Comparison of ENCODE assay signal across 10 cellular contexts in genomic region chr7:129363-130221, GRCh38.
DNase-seq lines count a peak whose midpoint lies in the region; ATAC-seq and TF ChIP-seq lines count a peak whose summit lies in the region.
"Had no signal": no experiment of that assay in that cellular context is flagged by ENCODE, and none has a peak within 500 bp of the region (broad histone marks: within the 10 kb centered on the region; RNA-seq: fewer than 3 reads in every experiment).

No MANE protein-coding gene starts in this region.

- H3K4ac ChIP-seq in H9 (ENCODE audit: low read depth, low read length), result no peak overlapping the region

- H3K4me3 Mint-ChIP-seq in CD14-positive monocyte (peak overlapping the region in 1 of 2 donors; percentile 67), H9 (no peak overlapping the region)
- H3K4me3 Mint-ChIP-seq in activated CD8-positive, alpha-beta T cell treated with anti-CD3 and anti-CD28 coated beads for 36 hours, result no peak overlapping the region
- H3K4me3 Mint-ChIP-seq: nephron had no signal

- no peak overlapping the region for H2BK120ac ChIP-seq in H9 (ENCODE audit: low read depth, low read length, poor library complexity, severe bottlenecking)

- no peak for ATAC-seq in activated CD8-positive, alpha-beta T cell treated with anti-CD3 and anti-CD28 coated beads for 36 hours
- no peak for ATAC-seq in HG03025 (IDR thresholded peaks at IDR 0.05; ENCODE audit: low FRiP score, unreplicated experiment)

- DNase-seq in CD14-positive monocyte (ENCODE audit: low spot score) (no peak), NCI-H446 treated with DMSO at 0.1 percent for 48 hours (lab: John Stamatoyannopoulos, UW) (peak; percentile 40), fibroblast of villous mesenchyme (ENCODE audit: low read depth) (peak; percentile 42), prostate gland (ENCODE audit: low spot score) (peak; percentile 44), H9 (no peak)
- DNase-seq in activated CD8-positive, alpha-beta T cell treated with anti-CD3 and anti-CD28 coated beads for 36 hours, result no peak
- no peak for DNase-seq in activated CD8-positive, alpha-beta memory T cell treated with anti-CD3 and anti-CD28 coated beads for 24 hours
- DNase-seq: Caco-2 had no signal

- H3K9me3 Mint-ChIP-seq in CD14-positive monocyte (peaks cover 0 to 2% (median 0%) of the 10 kb centered on the region in 7 donors), H9 (no peaks in the 10 kb centered on the region)
- H3K9me3 Mint-ChIP-seq in activated CD8-positive, alpha-beta T cell treated with anti-CD3 and anti-CD28 coated beads for 36 hours, result no peaks in the 10 kb centered on the region
- H3K9me3 Mint-ChIP-seq: nephron had no signal

- H3K27me3 Mint-ChIP-seq in CD14-positive monocyte (ENCODE audit: low read depth in 3 of 3) (peaks cover 1 to 11% (median 2%) of the 10 kb centered on the region in 3 donors), H9 (ENCODE audit: low read depth) (peaks cover 7% of the 10 kb centered on the region)
- H3K27me3 Mint-ChIP-seq in activated CD8-positive, alpha-beta T cell treated with anti-CD3 and anti-CD28 coated beads for 36 hours, result peaks cover 2% of the 10 kb centered on the region

- no peak overlapping the region for H2AK5ac ChIP-seq in H9 (ENCODE audit: insufficient read length, low read length)

- intact Hi-C loops in CD14-positive monocyte (cut with micrococcal nuclease), result no loop called here
- intact Hi-C loops in prostate gland (cut with DNase I), result no loop called here
- intact Hi-C loops in activated CD8-positive, alpha-beta T cell treated with anti-CD3 and anti-CD28 coated beads for 36 hours (cut with micrococcal nuclease), result no loop called here

- peak overlapping the region in 1 of 2 donors; percentile 10 for H3K27ac ChIP-seq in prostate gland
- H3K27ac ChIP-seq in H9 (ENCODE audit: insufficient read length, low read depth, low read length), result no peak overlapping the region

- H3T11ph ChIP-seq in H9 (ENCODE audit: low read length), result no peak overlapping the region

- H2BK20ac ChIP-seq in H9 (ENCODE audit: low read depth, low read length, poor library complexity, severe bottlenecking), result no peak overlapping the region

- no peak overlapping the region for H4K91ac ChIP-seq in H9 (ENCODE audit: insufficient read length, low read depth, low read length)

- no peak overlapping the region for H3K56ac ChIP-seq in H9 (ENCODE audit: insufficient read length, low read depth, low read length)

- H3K9me3 ChIP-seq in prostate gland (no peaks in the 10 kb centered on the region), H9 (ENCODE audit: control insufficient read depth, low read depth, low read length) (no peaks in the 10 kb centered on the region)
- H3K9me3 ChIP-seq: Caco-2 had no signal

- H3K4me3 ChIP-seq in fibroblast of villous mesenchyme (ENCODE audit: low read depth, low read length) (peak overlapping the region; percentile 25), prostate gland (peak overlapping the region in 1 of 2 donors; percentile 9)

- 16% methylated on average over 22 of the region's 22 CpGs for WGBS in prostate gland
- WGBS in H9 (ENCODE audit: extremely low coverage, insufficient read length, low lambda C conversion rate), result no CpG with 5 or more reads among the region's 22 CpGs

- no peaks in the 10 kb centered on the region for H3K79me2 ChIP-seq in H9 (ENCODE audit: insufficient read depth, low read length)

- no peak overlapping the region for H3K18ac ChIP-seq in H9 (ENCODE audit: insufficient read length, low read depth, low read length)

- H2BK5ac ChIP-seq in H9 (ENCODE audit: insufficient read length, low read length), result no peak overlapping the region

- H4K20me1 ChIP-seq in H9 (ENCODE audit: control insufficient read depth, insufficient read depth, insufficient read length), result no peaks in the 10 kb centered on the region

- H4K8ac ChIP-seq in H9 (replicated peaks; ENCODE audit: insufficient read length, low read depth, low read length), result no peak overlapping the region

- H3K23me2 ChIP-seq in H9 (ENCODE audit: insufficient read length, low read depth, low read length, poor library complexity, severe bottlenecking), result no peaks in the 10 kb centered on the region

- no peak overlapping the region for H4K5ac ChIP-seq in H9 (ENCODE audit: insufficient read length, low read depth, low read length)

- no peak for TF ChIP-seq POLR2A in prostate gland (IDR thresholded peaks at IDR 0.05)

- H3K27ac Mint-ChIP-seq in CD14-positive monocyte (peak overlapping the region; percentile 81 to 95 (median 89)), H9 (no peak overlapping the region; a peak in 1 of 7 replicates)
- no peak overlapping the region for H3K27ac Mint-ChIP-seq in activated CD8-positive, alpha-beta T cell treated with anti-CD3 and anti-CD28 coated beads for 36 hours

- no peak overlapping the region for H2BK15ac ChIP-seq in H9 (ENCODE audit: low read depth, low read length)

- no peaks in the 10 kb centered on the region for H3K79me1 ChIP-seq in H9 (ENCODE audit: insufficient read depth, low read depth, low read length, poor library complexity, severe bottlenecking)

- H3K36me3 Mint-ChIP-seq in CD14-positive monocyte (peaks cover 0 to 2% of the 10 kb centered on the region in 2 donors), H9 (ENCODE audit: insufficient read depth in 1 of 3, low read depth in 3 of 3) (no peaks in the 10 kb centered on the region)
- H3K36me3 Mint-ChIP-seq in activated CD8-positive, alpha-beta T cell treated with anti-CD3 and anti-CD28 coated beads for 36 hours (ENCODE audit: low read depth), result no peaks in the 10 kb centered on the region

- no peak overlapping the region for H2BK12ac ChIP-seq in H9 (ENCODE audit: insufficient read length, low read depth, low read length)

- no peaks in the 10 kb centered on the region for H3K4me1 ChIP-seq in prostate gland (replicated peaks)
- H3K4me1 ChIP-seq in H9 (ENCODE audit: insufficient read depth, low read length), result no peaks in the 10 kb centered on the region; the same call in 1 of the 2 replicates
- H3K4me1 ChIP-seq: Caco-2 had no signal

- no peak overlapping the region for H3K9ac ChIP-seq in H9 (ENCODE audit: extremely low read depth, insufficient read length, low read length)

- H3K27me3 ChIP-seq in prostate gland (replicated peaks; ENCODE audit: insufficient read depth) (no peaks in the 10 kb centered on the region), H9 (ENCODE audit: insufficient read depth, low read length) (no peaks in the 10 kb centered on the region)

- H2AFZ ChIP-seq in H9 (ENCODE audit: low read length), result no peak overlapping the region

- no peak for TF ChIP-seq CTCF in CD14-positive monocyte (IDR thresholded peaks at IDR 0.05)
- no peak for TF ChIP-seq CTCF in fibroblast of villous mesenchyme (IDR thresholded peaks at IDR 0.05; ENCODE audit: insufficient read depth, low read depth, low read length)
- TF ChIP-seq CTCF in prostate gland (IDR thresholded peaks at IDR 0.05), result no peak
- TF ChIP-seq CTCF in activated CD8-positive, alpha-beta T cell treated with anti-CD3 and anti-CD28 coated beads for 36 hours (IDR thresholded peaks at IDR 0.05), result no peak
- no peak for TF ChIP-seq CTCF in H9 (conservative IDR thresholded peaks at IDR 0.05)

- peaks cover 58% of the 10 kb centered on the region for H3K4me1 Mint-ChIP-seq in CD14-positive monocyte
- H3K4me1 Mint-ChIP-seq in activated CD8-positive, alpha-beta T cell treated with anti-CD3 and anti-CD28 coated beads for 36 hours (ENCODE audit: low read depth), result no peaks in the 10 kb centered on the region
- H3K4me1 Mint-ChIP-seq in H9, result peaks cover 7 to 9% of the 10 kb centered on the region in 2 experiments; a peak in 3 of 4 replicates

- POLR2A ChIA-PET in activated CD8-positive, alpha-beta T cell treated with anti-CD3 and anti-CD28 coated beads for 36 hours (lab: Charles Lee), result no interaction called here

- CTCF ChIA-PET in activated CD8-positive, alpha-beta T cell treated with anti-CD3 and anti-CD28 coated beads for 36 hours (lab: Charles Lee), result no interaction called here

- no peaks in the 10 kb centered on the region for H3K36me3 ChIP-seq in prostate gland

- H3K23ac ChIP-seq in H9 (ENCODE audit: insufficient read length, low read depth, low read length), result no peak overlapping the region

- no peak overlapping the region for H3K4me2 ChIP-seq in H9 (ENCODE audit: insufficient read depth, insufficient read length, low read length)

- no peak overlapping the region for H3K14ac ChIP-seq in H9 (ENCODE audit: insufficient read depth, low read length)

Comparison
In these comparisons a context has a peak if more than half of its experiments do, and no peak if none do; other contexts are left out.
1. DNase-seq: peak in NCI-H446 treated with DMSO at 0.1 percent for 48 hours (single experiment), fibroblast of villous mesenchyme (single experiment) and prostate gland (single experiment); none in CD14-positive monocyte (single experiment), activated CD8-positive, alpha-beta T cell treated with anti-CD3 and anti-CD28 coated beads for 36 hours (single experiment), activated CD8-positive, alpha-beta memory T cell treated with anti-CD3 and anti-CD28 coated beads for 24 hours (single experiment) and H9 (single experiment).
2. H3K27ac Mint-ChIP-seq: peak in CD14-positive monocyte (7 of 7); none in activated CD8-positive, alpha-beta T cell treated with anti-CD3 and anti-CD28 coated beads for 36 hours (single experiment) and H9 (0 of 3).